ENCODE assay signal across 1 cellular context in the genomic region with DNA sequence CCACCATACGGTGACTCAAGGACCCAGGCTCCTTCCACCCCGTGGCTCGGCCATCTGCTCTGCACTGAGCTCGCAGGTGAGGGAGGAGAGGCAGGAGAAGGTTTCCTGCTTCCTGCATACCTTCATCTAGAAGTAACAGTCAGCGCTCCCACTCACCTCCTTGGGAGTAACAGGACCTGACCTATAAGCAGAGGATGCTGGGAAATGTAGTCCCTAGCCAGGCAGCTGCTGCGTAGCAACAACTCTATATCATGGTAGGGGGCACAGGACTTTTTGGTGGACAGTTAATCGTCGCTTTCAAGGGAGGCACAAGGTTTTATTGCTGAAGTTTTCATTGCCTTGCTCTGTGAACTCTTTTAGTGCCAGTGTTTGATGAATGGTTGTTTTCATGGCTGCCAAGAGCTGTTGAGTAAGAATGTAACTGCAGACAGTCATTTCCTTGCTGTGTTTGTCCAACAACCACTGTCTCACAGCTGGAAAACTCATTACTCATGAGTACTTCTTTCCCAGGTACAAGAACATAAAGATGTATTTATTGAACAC.
TF ChIP-seq lines count a peak whose summit lies in the region.

No MANE protein-coding gene starts in this region.

TF ChIP-seq in liver, 16 proteins besides CTCF, POLR2A, EP300 and RAD21:
- TF ChIP-seq TAF1 (conservative IDR thresholded peaks at IDR 0.05) (no peak), JUND (IDR thresholded peaks at IDR 0.05) (peak in 1 of 2 donors; percentile 28), YY1 (IDR thresholded peaks at IDR 0.05) (peak; percentile 85), GABPA (IDR thresholded peaks at IDR 0.05 in 1 of 2, conservative IDR thresholded peaks at IDR 0.05 in 1 of 2) (no peak), HNF4G (IDR thresholded peaks at IDR 0.05) (no peak), HNF4A (conservative IDR thresholded peaks at IDR 0.05) (peak; percentile 14 to 21), SP1 (IDR thresholded peaks at IDR 0.05) (no peak), FOXA2 (IDR thresholded peaks at IDR 0.05) (no peak), RXRA (IDR thresholded peaks at IDR 0.05) (peak in 1 of 2 donors; percentile 22)
